1 cellular context compared by ENCODE assay signal in the genomic region with DNA sequence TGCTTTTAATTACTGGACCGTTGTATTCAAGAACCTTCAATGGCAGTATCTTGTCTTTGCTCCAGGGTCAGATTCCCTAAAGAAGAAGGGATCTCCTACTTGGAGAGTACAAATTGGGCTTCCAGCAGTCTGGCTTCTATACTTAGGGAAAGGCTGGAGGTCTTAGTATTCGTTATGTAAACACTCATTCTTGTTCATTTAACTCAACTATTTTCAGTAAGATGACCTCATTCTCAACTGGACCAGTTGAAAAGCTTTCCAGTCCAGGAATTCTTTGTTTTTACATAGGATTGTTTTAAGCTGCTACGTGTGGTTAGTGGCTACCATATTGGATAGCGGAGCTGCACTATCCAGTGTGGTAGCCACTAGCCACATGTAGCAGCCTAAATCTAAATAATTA.
TF ChIP-seq lines count a peak whose summit lies in the region.

No MANE protein-coding gene starts in this region.

TF ChIP-seq in HEK293, 187 proteins besides CTCF, POLR2A, EP300 and RAD21 (continued from another document):
- TF ChIP-seq, protein P1, sequence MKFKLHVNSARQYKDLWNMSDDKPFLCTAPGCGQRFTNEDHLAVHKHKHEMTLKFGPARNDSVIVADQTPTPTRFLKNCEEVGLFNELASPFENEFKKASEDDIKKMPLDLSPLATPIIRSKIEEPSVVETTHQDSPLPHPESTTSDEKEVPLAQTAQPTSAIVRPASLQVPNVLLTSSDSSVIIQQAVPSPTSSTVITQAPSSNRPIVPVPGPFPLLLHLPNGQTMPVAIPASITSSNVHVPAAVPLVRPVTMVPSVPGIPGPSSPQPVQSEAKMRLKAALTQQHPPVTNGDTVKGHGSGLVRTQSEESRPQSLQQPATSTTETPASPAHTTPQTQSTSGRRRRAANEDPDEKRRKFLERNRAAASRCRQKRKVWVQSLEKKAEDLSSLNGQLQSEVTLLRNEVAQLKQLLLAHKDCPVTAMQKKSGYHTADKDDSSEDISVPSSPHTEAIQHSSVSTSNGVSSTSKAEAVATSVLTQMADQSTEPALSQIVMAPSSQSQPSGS (tag by site-specific recombination; IDR thresholded peaks at IDR 0.05; ENCODE audit: low read depth) = 0 out of 2 replicates have a peak, but pooled peaks have one; percentile 52
TF ChIP-seq in HEK293: peak in this region for 3.
